ENCODE assay signal across 13 cellular contexts in the genomic region with DNA sequence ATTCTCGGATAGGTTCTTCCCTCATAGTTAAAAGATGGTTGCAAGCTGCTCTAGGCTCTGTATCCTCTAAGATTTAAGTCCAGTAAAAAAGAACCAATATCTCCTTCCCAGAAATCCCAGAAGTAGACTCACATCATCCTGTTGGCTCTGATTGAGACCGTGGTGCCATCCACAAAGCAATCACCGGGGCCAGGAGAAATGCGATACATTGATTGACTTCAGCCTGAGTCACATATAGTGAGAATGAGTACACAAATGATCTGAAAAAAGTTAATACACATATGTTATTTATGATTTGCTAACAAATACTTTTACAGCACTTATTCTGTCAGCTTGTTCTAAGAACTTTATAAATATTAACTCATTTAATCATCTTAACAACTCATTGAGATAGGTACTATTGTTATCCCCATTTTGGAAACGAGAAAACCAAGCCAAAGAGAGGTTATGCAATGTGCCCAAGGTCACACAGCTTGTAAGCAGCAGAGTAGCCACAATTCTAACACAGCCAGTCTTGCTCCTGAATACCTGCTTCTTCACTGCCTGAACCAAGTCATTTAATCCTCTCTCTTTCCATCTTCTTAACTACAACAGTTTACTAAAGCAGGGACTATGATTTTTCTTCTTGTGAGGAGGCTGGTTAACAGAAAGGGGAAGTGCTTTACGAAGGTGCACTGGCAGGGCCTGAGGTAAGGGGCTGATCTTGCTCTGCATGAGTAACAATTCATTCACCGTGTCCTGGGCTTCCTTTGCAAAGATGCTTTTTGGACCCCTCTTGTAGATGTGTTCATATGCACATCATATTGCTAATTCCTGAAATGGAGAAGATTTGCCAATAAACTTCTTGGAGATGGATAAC.
DNase-seq lines count a peak whose midpoint lies in the region; ATAC-seq and TF ChIP-seq lines count a peak whose summit lies in the region.
"Had no signal": no experiment of that assay in that cellular context is flagged by ENCODE, and none has a peak within 500 bp of the region (broad histone marks: within the 10 kb centered on the region; RNA-seq: fewer than 3 reads in every experiment).

No MANE protein-coding gene starts in this region.

- intact Hi-C loops in activated B cell treated with CpG ODN at 0.5 μM for 24 hours (cut with micrococcal nuclease), result loop anchor here (2.0 to 5.0 kb wide), 3 partner anchors 15 to 236 kb away; no protein-coding TSS in a partner anchor
- intact Hi-C loops in left colon (cut with DNase I, micrococcal nuclease), result no loop called here

- H3K14ac ChIP-seq in H9 (ENCODE audit: insufficient read depth, low read length), result no peak overlapping the region

- no peak overlapping the region for H2BK15ac ChIP-seq in H9 (ENCODE audit: low read depth, low read length)

- no peaks in the 10 kb centered on the region for H3K36me3 Mint-ChIP-seq in activated B cell treated with CpG ODN at 0.5 μM for 24 hours (ENCODE audit: low read depth)
- H3K36me3 Mint-ChIP-seq in H9 (ENCODE audit: insufficient read depth in 1 of 3, low read depth in 3 of 3), result peaks cover 8 to 17% (median 10%) of the 10 kb centered on the region in 3 experiments; a peak in 6 of 7 replicates

- no peak for DNase-seq in activated B cell treated with CpG ODN at 0.5 μM for 24 hours
- DNase-seq in H9, result no peak
- DNase-seq in left colon, result no peak
- no peak for DNase-seq in stimulated activated naive CD8-positive, alpha-beta T cell treated with anti-CD3 and anti-CD28 coated beads, Interleukin-15, amount 100 ng/mL, for 72 hours
- no peak for DNase-seq in pons (ENCODE audit: low spot score)
- DNase-seq: mesendoderm; NCI-H2107; stimulated activated naive CD8-positive, alpha-beta T cell treated with anti-CD3 and anti-CD28 coated beads, Interleukin-15, Interleukin-2, amounts not matched to agents 100 U/mL and 50 U/mL, for 24 hours had no signal

- H3K4me1 Mint-ChIP-seq in activated B cell treated with CpG ODN at 0.5 μM for 24 hours (peaks cover 33% of the 10 kb centered on the region), H9 (peaks cover 7 to 10% of the 10 kb centered on the region in 2 experiments)
- peaks cover 23% of the 10 kb centered on the region for H3K4me1 Mint-ChIP-seq in stimulated activated naive CD8-positive, alpha-beta T cell treated with anti-CD3 and anti-CD28 coated beads, Interleukin-15, amount 100 ng/mL, for 72 hours

- H2AFZ ChIP-seq in ACC112 (ENCODE audit: low read length, unreplicated experiment) (peak overlapping the region; percentile 71), H9 (ENCODE audit: low read length) (no peak overlapping the region)

- H3K56ac ChIP-seq in H9 (ENCODE audit: insufficient read length, low read depth, low read length), result no peak overlapping the region

- H3K9me3 ChIP-seq in H9 (ENCODE audit: control insufficient read depth, low read depth, low read length), result no peaks in the 10 kb centered on the region

- H3K4me1 ChIP-seq in ACC112 (ENCODE audit: control insufficient read depth, insufficient read depth, low read length, unreplicated experiment) (peaks cover 57% of the 10 kb centered on the region), H9 (ENCODE audit: insufficient read depth, low read length) (peaks cover 5% of the 10 kb centered on the region)

- no peak overlapping the region for H3T11ph ChIP-seq in H9 (ENCODE audit: low read length)

- CTCF ChIA-PET in activated B cell treated with CpG ODN at 0.5 μM for 24 hours (lab: Charles Lee), result interaction anchor here (0.6 to 2.2 kb wide), 3 partner anchors 22 to 532 kb away, joined by 3 to 7 read pairs (median 3); no protein-coding TSS in a partner anchor

- H4K8ac ChIP-seq in H9 (replicated peaks; ENCODE audit: insufficient read length, low read depth, low read length), result no peak overlapping the region

- no peak overlapping the region for H2BK5ac ChIP-seq in H9 (ENCODE audit: insufficient read length, low read length)

- H3K27me3 ChIP-seq in ACC112 (ENCODE audit: insufficient read depth, low read length) (no peaks in the 10 kb centered on the region), H9 (ENCODE audit: insufficient read depth, low read length) (no peaks in the 10 kb centered on the region)

- no peak overlapping the region for H3K4me3 ChIP-seq in ACC112 (ENCODE audit: low read depth, low read length)
- H3K4me3 ChIP-seq: skin epidermis had no signal

- H3K27me3 Mint-ChIP-seq in activated B cell treated with CpG ODN at 0.5 μM for 24 hours (no peaks in the 10 kb centered on the region), H9 (ENCODE audit: low read depth) (no peaks in the 10 kb centered on the region)
- H3K27me3 Mint-ChIP-seq in stimulated activated naive CD8-positive, alpha-beta T cell treated with anti-CD3 and anti-CD28 coated beads, Interleukin-15, amount 100 ng/mL, for 72 hours, result no peaks in the 10 kb centered on the region

- no peak overlapping the region for H3K18ac ChIP-seq in H9 (ENCODE audit: insufficient read length, low read depth, low read length)

- H3K4me2 ChIP-seq in H9 (ENCODE audit: insufficient read depth, insufficient read length, low read length), result no peak overlapping the region

- no peak overlapping the region for H3K4ac ChIP-seq in H9 (ENCODE audit: low read depth, low read length)

- TF ChIP-seq CTCF in activated B cell treated with CpG ODN at 0.5 μM for 24 hours (IDR thresholded peaks at IDR 0.05) (no peak), H9 (conservative IDR thresholded peaks at IDR 0.05) (no peak)

- H3K23me2 ChIP-seq in H9 (ENCODE audit: insufficient read length, low read depth, low read length, poor library complexity, severe bottlenecking), result no peaks in the 10 kb centered on the region

- POLR2A ChIA-PET in activated B cell treated with CpG ODN at 0.5 μM for 24 hours (lab: Charles Lee), result no interaction called here

- H3K27ac ChIP-seq in ACC112 (ENCODE audit: low read depth, low read length), result peak overlapping the region; percentile 100
- no peak overlapping the region for H3K27ac ChIP-seq in H9 (ENCODE audit: insufficient read length, low read depth, low read length)
- H3K27ac ChIP-seq: HL-60 had no signal

- H3K36me3 ChIP-seq in ACC112 (ENCODE audit: insufficient read depth, low read length), result no peaks in the 10 kb centered on the region

- H3K4me3 Mint-ChIP-seq in activated B cell treated with CpG ODN at 0.5 μM for 24 hours, result peak overlapping the region; percentile 15
- no peak overlapping the region for H3K4me3 Mint-ChIP-seq in H9
- no peak overlapping the region for H3K4me3 Mint-ChIP-seq in stimulated activated naive CD8-positive, alpha-beta T cell treated with anti-CD3 and anti-CD28 coated beads, Interleukin-15, amount 100 ng/mL, for 72 hours

- no peak overlapping the region for H4K5ac ChIP-seq in H9 (ENCODE audit: insufficient read length, low read depth, low read length)

- H3K23ac ChIP-seq in H9 (ENCODE audit: insufficient read length, low read depth, low read length), result no peak overlapping the region

- H3K9me3 Mint-ChIP-seq in activated B cell treated with CpG ODN at 0.5 μM for 24 hours (no peaks in the 10 kb centered on the region), H9 (peaks cover 8 to 11% of the 10 kb centered on the region in 2 experiments)
- peaks cover under 1 to 16% of the 10 kb centered on the region in 2 donors for H3K9me3 Mint-ChIP-seq in stimulated activated naive CD8-positive, alpha-beta T cell treated with anti-CD3 and anti-CD28 coated beads, Interleukin-15, amount 100 ng/mL, for 72 hours

- H3K79me2 ChIP-seq in ACC112 (ENCODE audit: control insufficient read depth, insufficient read depth, low read length, unreplicated experiment) (no peaks in the 10 kb centered on the region), H9 (ENCODE audit: insufficient read depth, low read length) (no peaks in the 10 kb centered on the region)

- no peak overlapping the region for H2AK5ac ChIP-seq in H9 (ENCODE audit: insufficient read length, low read length)

- H4K91ac ChIP-seq in H9 (ENCODE audit: insufficient read length, low read depth, low read length), result no peak overlapping the region

- ATAC-seq in GM19463 (IDR thresholded peaks at IDR 0.05; ENCODE audit: unreplicated experiment), result peak; percentile 57
- ATAC-seq in HG03135 (IDR thresholded peaks at IDR 0.05; ENCODE audit: unreplicated experiment), result peak; percentile 63
- peak; percentile 77 for ATAC-seq in activated B cell treated with CpG ODN at 0.5 μM for 24 hours (ENCODE audit: low read depth)
- no peak for ATAC-seq in left colon
- ATAC-seq in stimulated activated naive CD8-positive, alpha-beta T cell treated with anti-CD3 and anti-CD28 coated beads, Interleukin-15, amount 100 ng/mL, for 72 hours, result no peak
- ATAC-seq: stimulated activated naive CD8-positive, alpha-beta T cell treated with anti-CD3 and anti-CD28 coated beads, Interleukin-15, Interleukin-2, amounts not matched to agents 100 U/mL and 50 U/mL, for 24 hours had no signal

- no peak overlapping the region for H3K9ac ChIP-seq in H9 (ENCODE audit: extremely low read depth, insufficient read length, low read length)

- H3K79me1 ChIP-seq in H9 (ENCODE audit: insufficient read depth, low read depth, low read length, poor library complexity, severe bottlenecking), result no peaks in the 10 kb centered on the region

- H2BK120ac ChIP-seq in H9 (ENCODE audit: low read depth, low read length, poor library complexity, severe bottlenecking), result no peak overlapping the region

- H2BK12ac ChIP-seq in H9 (ENCODE audit: insufficient read length, low read depth, low read length), result no peak overlapping the region

- H4K20me1 ChIP-seq in H9 (ENCODE audit: control insufficient read depth, insufficient read depth, insufficient read length), result no peaks in the 10 kb centered on the region

- no CpG with 5 or more reads among the region's 7 CpGs for WGBS in H9 (ENCODE audit: extremely low coverage, insufficient read length, low lambda C conversion rate)

- no peak overlapping the region for H2BK20ac ChIP-seq in H9 (ENCODE audit: low read depth, low read length, poor library complexity, severe bottlenecking)

- peak overlapping the region; percentile 59 for H3K27ac Mint-ChIP-seq in activated B cell treated with CpG ODN at 0.5 μM for 24 hours
- H3K27ac Mint-ChIP-seq in H9, result no peak overlapping the region
- peak overlapping the region in 1 of 2 donors; percentile 59 for H3K27ac Mint-ChIP-seq in stimulated activated naive CD8-positive, alpha-beta T cell treated with anti-CD3 and anti-CD28 coated beads, Interleukin-15, amount 100 ng/mL, for 72 hours

Comparison
In these comparisons a context has a peak if more than half of its experiments do, and no peak if none do; other contexts are left out.
1. ATAC-seq: peak in GM19463 (single experiment), HG03135 (single experiment) and activated B cell treated with CpG ODN at 0.5 μM for 24 hours (single experiment); none in left colon (single experiment) and stimulated activated naive CD8-positive, alpha-beta T cell treated with anti-CD3 and anti-CD28 coated beads, Interleukin-15, amount 100 ng/mL, for 72 hours (single experiment).